ENCODE assay signal across 8 cellular contexts in the genomic region with DNA sequence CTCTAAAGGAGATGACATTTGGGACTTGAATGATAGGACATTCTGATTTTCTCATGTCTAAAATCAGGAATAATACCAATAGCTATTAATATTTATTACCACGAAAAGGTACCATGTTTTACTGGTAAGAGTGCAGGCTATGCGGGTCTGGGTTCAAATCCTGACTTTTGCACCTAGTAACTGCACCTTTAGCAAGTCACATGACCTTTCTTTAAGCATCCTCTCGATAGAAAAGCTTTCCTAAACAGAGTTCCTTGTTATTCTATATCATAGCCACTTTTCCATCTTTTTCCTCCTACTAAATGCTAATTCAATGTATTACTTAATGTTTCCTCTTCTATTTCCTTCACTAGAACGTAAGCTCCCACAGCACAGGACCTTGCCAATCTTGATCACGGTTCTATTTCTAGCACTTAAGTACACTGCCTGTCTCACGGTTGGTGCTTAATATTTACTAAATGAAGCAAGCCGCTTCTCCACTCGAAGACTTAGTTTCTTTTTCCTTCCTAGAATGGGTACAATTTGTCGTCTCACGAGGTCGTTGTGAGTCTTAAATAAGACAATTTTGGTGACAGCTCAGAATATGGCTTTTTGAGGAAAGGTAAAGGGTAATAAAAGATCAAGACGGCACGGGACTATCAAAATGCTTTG. TPM values are rescaled to one million over a fixed set of nuclear protein-coding genes. Genes with fewer than 3 reads are reported as not detected.
DNase-seq lines count a peak whose midpoint lies in the region; ATAC-seq, FAIRE-seq and TF ChIP-seq lines count a peak whose summit lies in the region.

No MANE protein-coding gene starts in this region.

- peak overlapping the region; percentile 83 for H3K4me3 ChIP-seq in H7 (ENCODE audit: insufficient read depth, low read depth, low read length)
- peak overlapping the region; percentile 88 for H3K4me3 ChIP-seq in adipocyte (ENCODE audit: low read length)
- H3K4me3 ChIP-seq in suprapubic skin, result peak overlapping the region; percentile 75

- 15% methylated on average over 13 of the region's 13 CpGs for WGBS in suprapubic skin

- no peaks in the 10 kb centered on the region for H3K27me3 ChIP-seq in H7 (ENCODE audit: control insufficient read depth, insufficient read depth, low read length)
- no peaks in the 10 kb centered on the region for H3K27me3 ChIP-seq in adipocyte (replicated peaks; ENCODE audit: control insufficient read depth, insufficient read depth, low read length)
- H3K27me3 ChIP-seq in suprapubic skin, result no peaks in the 10 kb centered on the region

- no peak for DNase-seq in H7
- peak; percentile 48 for DNase-seq in adipocyte (ENCODE audit: low read depth)
- DNase-seq in iris pigment epithelial cell (ENCODE audit: low read depth), result peak; percentile 29
- no peak for DNase-seq in suprapubic skin (ENCODE audit: low spot score in 2 of 2)
- no peak for DNase-seq in H54 (ENCODE audit: insufficient read length, low spot score)
- DNase-seq in activated effector memory CD4-positive, alpha-beta T cell treated with Interleukin-2 at 50 U/mL for 16 hours, result no peak

- TF ChIP-seq CTCF in 22Rv1 (IDR thresholded peaks at IDR 0.05) (no peak), suprapubic skin (IDR thresholded peaks at IDR 0.05) (no peak)

- peaks cover 41% of the 10 kb centered on the region for H3K4me1 ChIP-seq in adipocyte (ENCODE audit: control insufficient read depth, insufficient read depth, low read length)
- peaks cover 39% of the 10 kb centered on the region for H3K4me1 ChIP-seq in suprapubic skin

- H3K36me3 ChIP-seq in H7 (replicated peaks; ENCODE audit: control insufficient read depth, insufficient read depth, low read length) (no peaks in the 10 kb centered on the region; the same call in none of the 2 replicates), adipocyte (ENCODE audit: control insufficient read depth, insufficient read depth, low read length, severe bottlenecking) (peaks cover 22% of the 10 kb centered on the region), suprapubic skin (peaks cover 17% of the 10 kb centered on the region)

- TF ChIP-seq POLR2A in suprapubic skin (IDR thresholded peaks at IDR 0.05) (no peak), H54 (IDR thresholded peaks at IDR 0.05; ENCODE audit: low read depth, low read length) (no peak)

- FAIRE-seq in H54 (lab: Jason Lieb, UNC), result no peak

- TF ChIP-seq EP300 in suprapubic skin (IDR thresholded peaks at IDR 0.05), result no peak

- peak overlapping the region; percentile 90 for H3K9ac ChIP-seq in adipocyte (ENCODE audit: low read length)

- no peak for ATAC-seq in GM21381 (IDR thresholded peaks at IDR 0.05; ENCODE audit: unreplicated experiment)

- no peaks in the 10 kb centered on the region for H3K9me3 ChIP-seq in adipocyte (ENCODE audit: control insufficient read depth, low read length)
- H3K9me3 ChIP-seq in suprapubic skin, result no peaks in the 10 kb centered on the region

- H3K27ac ChIP-seq in 22Rv1, result peak overlapping the region; percentile 85
- H3K27ac ChIP-seq in suprapubic skin, result peak overlapping the region; percentile 89

RNA-seq across cellular contexts. Expression of a gene that starts 0.8 kb away (rescaled TPM):
- 5.6 and 13.0 TPM in 2 replicates for total RNA-seq in H7 (2014; rRNA removed; shearing (Covaris generic))
- total RNA-seq in suprapubic skin, result 10 to 100 TPM; 10.2 to 15.8 (median 11.9) TPM

RNA-seq across cellular contexts. Expression of a gene that starts 0.9 kb away (rescaled TPM):
- total RNA-seq in H7 (2014; rRNA removed; shearing (Covaris generic)), result 26.2 and 36.2 TPM in 2 replicates
- total RNA-seq in suprapubic skin, result 10 to 100 TPM; 41.3 to 75.2 (median 44.2) TPM

RNA-seq across cellular contexts. Expression of a gene that starts 35.1 kb away (rescaled TPM):
- 5.2 and 5.9 TPM in 2 replicates for total RNA-seq in H7 (2014; rRNA removed; shearing (Covaris generic))
- 1 to 10 TPM; 1.4 to 7.3 (median 3.4) TPM for total RNA-seq in suprapubic skin

Comparison
In these comparisons a context has a peak if more than half of its experiments do, and no peak if none do; other contexts are left out.
1. DNase-seq: peak in adipocyte (single experiment) and iris pigment epithelial cell (single experiment); none in H7 (single experiment), suprapubic skin (0 of 2), H54 (single experiment) and activated effector memory CD4-positive, alpha-beta T cell treated with Interleukin-2 at 50 U/mL for 16 hours (single experiment).
2. Peak in every context shown above with its lines, with median percentiles within 50 percentile points of each other: H3K4me3 ChIP-seq.